In the genomic region with DNA sequence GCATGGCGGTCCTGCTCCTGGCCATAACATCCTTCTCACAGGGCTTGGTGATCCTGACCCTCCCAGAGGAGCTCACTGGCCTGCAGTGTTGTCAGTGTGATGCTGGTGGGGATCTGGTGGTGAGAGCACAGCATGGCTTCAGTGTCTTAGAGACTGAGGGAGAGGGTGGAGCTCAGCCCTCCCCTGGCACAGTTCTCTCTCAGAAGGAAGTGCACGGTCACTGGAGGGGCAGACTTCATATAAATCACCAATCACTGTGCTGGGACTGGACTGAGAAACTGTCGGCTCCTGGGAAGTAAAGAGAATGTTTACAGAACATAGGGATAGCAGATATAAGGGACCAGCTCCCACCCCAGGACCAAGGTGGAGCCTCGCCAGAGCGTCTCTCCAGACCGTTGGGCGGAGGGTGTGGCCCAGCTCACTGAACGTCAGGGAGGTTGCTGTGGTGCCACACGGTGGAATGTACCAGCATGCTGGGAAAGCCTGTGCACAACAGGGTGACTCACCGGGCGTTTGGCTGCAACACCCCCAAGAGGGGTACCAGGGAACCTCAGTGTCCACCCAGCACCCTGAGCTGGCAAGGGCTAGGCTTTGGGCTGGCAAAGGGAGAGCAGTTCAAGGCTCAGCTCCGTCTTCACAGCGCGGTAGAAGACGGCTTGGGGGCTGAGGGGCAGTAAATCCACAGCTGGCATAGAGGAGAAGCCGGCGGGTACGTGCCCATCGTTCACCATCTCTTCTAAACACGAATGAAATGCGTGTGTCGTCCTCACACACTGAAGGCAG, we compare ENCODE assay signal across 11 cellular contexts.
DNase-seq lines count a peak whose midpoint lies in the region; ATAC-seq and TF ChIP-seq lines count a peak whose summit lies in the region.
"Had no signal": no experiment of that assay in that cellular context is flagged by ENCODE, and none has a peak within 500 bp of the region (broad histone marks: within the 10 kb centered on the region; RNA-seq: fewer than 3 reads in every experiment).

No MANE protein-coding gene starts in this region.

- in situ Hi-C loops in ACHN (cut with HindIII; ENCODE audit: low pct_ligation_motif_present, low pct_unique_long_range_greater_than_20kb, low sequenced_read_pairs), result no loop called here
- in situ Hi-C loops in HAP-1 (cut with MboI; ENCODE audit: low sequenced_read_pairs), result no loop called here

- H3K27me3 ChIP-seq in HAP-1 (ENCODE audit: low read depth), result no peaks in the 10 kb centered on the region

- 0 out of 2 replicates have a peak, but pooled peaks have one; percentile 13 for TF ChIP-seq CTCF in RWPE1 (conservative IDR thresholded peaks at IDR 0.05; ENCODE audit: low read depth)
- no peak for TF ChIP-seq CTCF in fibroblast of mammary gland (conservative IDR thresholded peaks at IDR 0.05; ENCODE audit: control insufficient read depth, insufficient read depth, low read depth, low read length)
- TF ChIP-seq CTCF in nephron (IDR thresholded peaks at IDR 0.05; ENCODE audit: unreplicated experiment in 3 of 3), result no peak

- DNase-seq in ACHN (peak; percentile 90), RWPE1 (ENCODE audit: low spot score) (peak; percentile 89), fibroblast of mammary gland (ENCODE audit: low read depth) (peak; percentile 69), HAP-1 (ENCODE audit: low spot score in 2 of 2) (no peak), NCI-H128 (lab: John Stamatoyannopoulos, UW; ENCODE audit: unreplicated experiment) (no peak)
- DNase-seq: CD4-positive, alpha-beta T cell; dermis blood vessel endothelial cell had no signal

- H3K4me1 ChIP-seq in HAP-1, result no peaks in the 10 kb centered on the region

- H3K27ac ChIP-seq in RWPE1, result peak overlapping the region; percentile 98

- H3K36me3 Mint-ChIP-seq in nephron (ENCODE audit: low read depth), result peaks cover 77% of the 10 kb centered on the region

- CTCF ChIA-PET in RWPE1 (lab: Yijun Ruan, JAX), result interaction anchor here (0.8 to 0.9 kb wide), 2 partner anchors 16 to 355 kb away, joined by 5 read pairs; no protein-coding TSS in a partner anchor

- H3K36me3 ChIP-seq in HAP-1 (replicated peaks), result peaks cover 58% of the 10 kb centered on the region

- peak overlapping the region in 2 of 3 experiments; percentile 29 to 42 for H3K4me3 Mint-ChIP-seq in nephron
- H3K4me3 Mint-ChIP-seq: CD4-positive, alpha-beta T cell; IgD-negative memory B cell had no signal

- H3K9me3 ChIP-seq in HAP-1, result no peaks in the 10 kb centered on the region

- POLR2A ChIA-PET in RWPE1 (lab: Yijun Ruan, JAX; ENCODE audit: low non-redundant PET), result no interaction called here

- H3K9me3 Mint-ChIP-seq in nephron, result no peaks in the 10 kb centered on the region
- H3K9me3 Mint-ChIP-seq: CD4-positive, alpha-beta T cell; IgD-negative memory B cell had no signal

- ATAC-seq in HG03520 (IDR thresholded peaks at IDR 0.05; ENCODE audit: unreplicated experiment) (no peak), HG02588 (IDR thresholded peaks at IDR 0.05; ENCODE audit: unreplicated experiment) (no peak)

- H3K27ac Mint-ChIP-seq in nephron, result peak overlapping the region; percentile 82 to 91 (median 84)
- H3K27ac Mint-ChIP-seq: CD4-positive, alpha-beta T cell; IgD-negative memory B cell had no signal

- H3K4me1 Mint-ChIP-seq in nephron, result peaks cover 21% of the 10 kb centered on the region
- H3K4me1 Mint-ChIP-seq: IgD-negative memory B cell had no signal

- no peaks in the 10 kb centered on the region for H3K27me3 Mint-ChIP-seq in nephron (ENCODE audit: low read depth)
- H3K27me3 Mint-ChIP-seq: CD4-positive, alpha-beta T cell; IgD-negative memory B cell had no signal

- no peak overlapping the region for H3K4me3 ChIP-seq in fibroblast of mammary gland (ENCODE audit: control insufficient read depth, low read depth, low read length)
- H3K4me3 ChIP-seq in HAP-1, result no peak overlapping the region

Comparison
In these comparisons a context has a peak if more than half of its experiments do, and no peak if none do; other contexts are left out.
1. DNase-seq: peak in ACHN (single experiment), RWPE1 (single experiment) and fibroblast of mammary gland (single experiment); none in HAP-1 (0 of 2) and NCI-H128 (single experiment).